ENCODE assay signal across 26 cellular contexts in the genomic region with DNA sequence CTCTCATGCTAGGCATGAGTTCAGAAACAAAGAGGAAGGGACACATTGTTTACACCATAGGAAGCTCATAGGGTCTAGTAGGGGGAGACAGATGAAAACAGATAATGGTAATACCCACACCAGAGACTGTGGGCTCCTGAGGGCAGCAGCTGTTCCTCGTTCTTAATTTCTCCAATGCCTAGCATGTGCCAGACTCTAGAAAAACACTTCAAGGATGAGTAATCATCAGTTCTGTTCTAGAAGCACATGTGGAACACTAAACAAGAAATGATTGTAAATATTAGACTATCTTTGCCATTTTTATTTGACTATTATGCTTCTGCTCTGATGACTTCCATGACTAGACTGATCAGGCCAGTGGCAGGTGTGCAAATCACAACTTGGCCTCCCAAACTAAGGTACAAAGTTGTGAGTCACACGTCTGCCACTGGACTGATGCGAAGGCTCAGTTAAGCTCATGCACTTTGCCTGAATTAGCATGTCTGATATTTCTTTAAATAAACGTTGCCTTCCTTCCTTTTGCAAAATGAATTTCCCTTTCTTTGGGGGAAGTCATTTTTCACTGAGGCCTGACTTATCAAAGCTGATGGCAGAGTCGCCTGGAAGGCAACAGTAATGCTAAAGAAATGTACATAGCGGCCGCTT.
DNase-seq lines count a peak whose midpoint lies in the region; TF ChIP-seq lines count a peak whose summit lies in the region.
"Had no signal": no experiment of that assay in that cellular context is flagged by ENCODE, and none has a peak within 500 bp of the region (broad histone marks: within the 10 kb centered on the region; RNA-seq: fewer than 3 reads in every experiment).

No MANE protein-coding gene starts in this region.

- TF ChIP-seq CTCF in fibroblast of villous mesenchyme (IDR thresholded peaks at IDR 0.05; ENCODE audit: insufficient read depth, low read depth, low read length) (no peak), coronary artery (IDR thresholded peaks at IDR 0.05) (no peak), lower leg skin (IDR thresholded peaks at IDR 0.05) (no peak)

- H3K9me3 ChIP-seq in BLaER1 treated with 17β-estradiol and CSF1 and Interleukin-3, amounts not matched to agents 10 nM and 100 nM (replicated peaks in 1 of 11), result peaks cover 0 to 24% (median 9%) of the 10 kb centered on the region in 11 experiments; a peak in 13 of 22 replicates
- H3K9me3 ChIP-seq: Caco-2 had no signal

- intact Hi-C loops in lower leg skin (cut with DNase I; ENCODE audit: low total_unique reads), result no loop called here

- H3K4me3 ChIP-seq in BLaER1 treated with 17β-estradiol and CSF1 and Interleukin-3, amounts not matched to agents 10 nM and 100 nM, result no peak overlapping the region
- H3K4me3 ChIP-seq in fibroblast of villous mesenchyme (ENCODE audit: low read depth, low read length) (no peak overlapping the region), rectal smooth muscle tissue (ENCODE audit: low read length) (no peak overlapping the region), coronary artery (no peak overlapping the region), lower leg skin (ENCODE audit: low read depth, poor library complexity, severe bottlenecking) (no peak overlapping the region)
- H3K4me3 ChIP-seq: hepatocyte, K562 had no signal

- H3K27me3 ChIP-seq in BLaER1 treated with 17β-estradiol and CSF1 and Interleukin-3, amounts not matched to agents 10 nM and 100 nM, result no peaks in the 10 kb centered on the region
- H3K27me3 ChIP-seq in rectal smooth muscle tissue (ENCODE audit: control insufficient read depth, insufficient read depth, low read length), result no peaks in the 10 kb centered on the region
- H3K27me3 ChIP-seq: hepatocyte had no signal

- peak overlapping the region; percentile 33 to 67 (median 53) for H3K4me2 ChIP-seq in BLaER1 treated with 17β-estradiol and CSF1 and Interleukin-3, amounts not matched to agents 10 nM and 100 nM
- H3K4me2 ChIP-seq: hepatocyte had no signal

- TF ChIP-seq POLR2A in lower leg skin (IDR thresholded peaks at IDR 0.05), result no peak

- no peaks in the 10 kb centered on the region for H4K20me1 ChIP-seq in BLaER1 treated with 17β-estradiol and CSF1 and Interleukin-3, amounts not matched to agents 10 nM and 100 nM

- H3K4me1 ChIP-seq in BLaER1 treated with 17β-estradiol and CSF1 and Interleukin-3, amounts not matched to agents 10 nM and 100 nM, result peaks cover 14 to 28% (median 17%) of the 10 kb centered on the region in 10 experiments
- peaks cover 3% of the 10 kb centered on the region for H3K4me1 ChIP-seq in rectal smooth muscle tissue (ENCODE audit: control insufficient read depth, insufficient read depth, low read length)
- H3K4me1 ChIP-seq: Caco-2 had no signal

- H3K9ac ChIP-seq in BLaER1 treated with 17β-estradiol and CSF1 and Interleukin-3, amounts not matched to agents 10 nM and 100 nM, result no peak overlapping the region
- no peak overlapping the region for H3K9ac ChIP-seq in rectal smooth muscle tissue (ENCODE audit: low read length)

- WGBS in lower leg skin, 2 donors, result 72 to 77% methylated on average over 7 of the region's 7 CpGs

- 0 out of 22 replicates have a peak overlapping the region, but pooled peaks of 1 of the 11 experiments have one; percentile 7 for H3K27ac ChIP-seq in BLaER1 treated with 17β-estradiol and CSF1 and Interleukin-3, amounts not matched to agents 10 nM and 100 nM
- H3K27ac ChIP-seq in rectal smooth muscle tissue (ENCODE audit: low read depth, low read length) (peak overlapping the region; percentile 20), coronary artery (no peak overlapping the region)
- H3K27ac ChIP-seq: C4-2B, hepatocyte had no signal

- H3K36me3 ChIP-seq in BLaER1 treated with 17β-estradiol and CSF1 and Interleukin-3, amounts not matched to agents 10 nM and 100 nM, result peaks cover 0 to 12% (median 4%) of the 10 kb centered on the region in 11 experiments; a peak in 1 of 22 replicates
- H3K36me3 ChIP-seq in rectal smooth muscle tissue (ENCODE audit: control insufficient read depth, insufficient read depth, low read length), result peaks cover 18% of the 10 kb centered on the region

- peak; percentile 88 for DNase-seq in NOMO-1 treated with DMSO at 0.1 percent for 48 hours (lab: John Stamatoyannopoulos, UW; ENCODE audit: unreplicated experiment)
- DNase-seq in fibroblast of villous mesenchyme (ENCODE audit: low read depth), result peak; percentile 22
- no peak for DNase-seq in NCI-H2196 (lab: John Stamatoyannopoulos, UW; ENCODE audit: unreplicated experiment)
- no peak for DNase-seq in coronary artery (ENCODE audit: low spot score)
- DNase-seq in lower leg skin (ENCODE audit: low spot score in 2 of 2), result no peak
- DNase-seq: activated CD4-positive, alpha-beta memory T cell treated with anti-CD3 and anti-CD28 coated beads for 36 hours; activated CD4-positive, CD25-positive, alpha-beta regulatory T cell treated with anti-CD3 and anti-CD28 coated beads, Interleukin-2, amount 50 U/mL, for 72 hours; activated CD8-positive, alpha-beta memory T cell treated with anti-CD3 and anti-CD28 coated beads, Interleukin-2, amount 50 U/mL, for 48 hours; amygdala; Caco-2; DND-41; effector CD8-positive, alpha-beta T cell; HCEC 1CT; left colon; midbrain; MM.1S; NCI-H1417 treated with DMSO at 0.1 percent for 48 hours; NCI-H524; retina; RPMI8226; T-cell had no signal

Comparison
In these comparisons a context has a peak if more than half of its experiments do, and no peak if none do; other contexts are left out.
1. DNase-seq: peak in NOMO-1 treated with DMSO at 0.1 percent for 48 hours (single experiment) and fibroblast of villous mesenchyme (single experiment); none in NCI-H2196 (single experiment), coronary artery (single experiment) and lower leg skin (0 of 2).